In the genomic region with DNA sequence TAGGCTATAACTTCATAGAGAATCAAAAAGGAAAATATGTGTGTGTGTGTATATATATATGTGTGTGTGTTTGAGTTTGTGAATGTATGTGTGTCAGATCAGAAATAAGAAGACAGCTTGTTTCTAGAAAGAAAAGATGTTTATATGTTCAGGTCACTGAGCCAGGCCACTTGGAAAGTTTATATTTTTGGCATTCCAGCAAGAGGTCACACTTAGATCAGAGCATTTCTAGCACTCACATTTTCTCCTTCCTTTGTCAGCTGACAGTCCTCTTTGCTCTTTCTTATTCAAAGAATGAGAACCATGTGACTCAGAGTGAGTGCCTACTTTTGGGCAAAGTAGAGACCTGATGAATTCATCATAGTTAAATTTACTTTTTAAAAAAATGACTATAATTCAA, we compare ENCODE assay signal across 22 cellular contexts. TPM values are rescaled to one million over a fixed set of nuclear protein-coding genes. Genes with fewer than 3 reads are reported as not detected.
DNase-seq lines count a peak whose midpoint lies in the region; ATAC-seq, FAIRE-seq and TF ChIP-seq lines count a peak whose summit lies in the region.
"Had no signal": no experiment of that assay in that cellular context is flagged by ENCODE, and none has a peak within 500 bp of the region (broad histone marks: within the 10 kb centered on the region; RNA-seq: fewer than 3 reads in every experiment).

No MANE protein-coding gene starts in this region.

- H3K23ac ChIP-seq in mesendoderm (ENCODE audit: low read length) = no peak overlapping the region

- no peak overlapping the region for H3K18ac ChIP-seq in mesendoderm (ENCODE audit: low read length)

- TF ChIP-seq POLR2A in testis (IDR thresholded peaks at IDR 0.05) (no peak), gastrocnemius medialis (IDR thresholded peaks at IDR 0.05) (no peak)

- no peak for FAIRE-seq in kidney (lab: Jason Lieb, UNC)
- FAIRE-seq: A549, H54 had no signal

- H2BK15ac ChIP-seq in mesendoderm (replicated peaks; ENCODE audit: low read depth) = no peak overlapping the region

- in situ Hi-C loops in SK-MEL-5 (cut with HindIII; ENCODE audit: low pct_unique_long_range_greater_than_20kb, low sequenced_read_pairs) = no loop called here
- in situ Hi-C loops in gastrocnemius medialis (cut with MboI; ENCODE audit: low sequenced_read_pairs in 4 of 4) = no loop called here

- H3K9me3 ChIP-seq in mesodermal cell (ENCODE audit: control insufficient read depth, low read length) = peaks cover 8% of the 10 kb centered on the region
- H3K9me3 ChIP-seq in testis = no peaks in the 10 kb centered on the region
- H3K9me3 ChIP-seq in gastrocnemius medialis = no peaks in the 10 kb centered on the region
- H3K9me3 ChIP-seq in kidney (ENCODE audit: control insufficient read depth in 1 of 2, low read length in 2 of 2) = peaks cover 0 to 6% of the 10 kb centered on the region in 2 donors

- H3K4me2 ChIP-seq in mesendoderm (ENCODE audit: low read length) = no peak overlapping the region
- H3K4me2 ChIP-seq: A549, BLaER1 had no signal

- H4K8ac ChIP-seq in mesendoderm (ENCODE audit: low read depth, low read length) = no peak overlapping the region

- H3K9ac ChIP-seq in mesendoderm (ENCODE audit: low read length) (no peak overlapping the region), kidney (ENCODE audit: low read length in 2 of 2) (no peak overlapping the region)
- H3K9ac ChIP-seq: BLaER1 had no signal

- no peak overlapping the region for H2BK120ac ChIP-seq in mesendoderm (ENCODE audit: low read depth, low read length)

- intact Hi-C loops in testis (cut with DNase I; ENCODE audit: low total_unique reads) (no loop called here), gastrocnemius medialis (cut with DNase I; ENCODE audit: low total_unique reads) (no loop called here), kidney (cut with DNase I) (no loop called here)

- H3K27ac ChIP-seq in mesodermal cell (ENCODE audit: low read depth, low read length, severe bottlenecking) = peak overlapping the region; percentile 42
- no peak overlapping the region for H3K27ac ChIP-seq in testis
- no peak overlapping the region for H3K27ac ChIP-seq in mesendoderm (ENCODE audit: low read depth, low read length)
- no peak overlapping the region for H3K27ac ChIP-seq in gastrocnemius medialis
- H3K27ac ChIP-seq in kidney (ENCODE audit: low read depth in 2 of 2, low read length in 2 of 2) = no peak overlapping the region
- H3K27ac ChIP-seq: A549, BLaER1, SK-N-MC had no signal

- H3K4me1 ChIP-seq in mesodermal cell (ENCODE audit: control insufficient read depth, insufficient read depth, low read length, poor library complexity, severe bottlenecking) (no peaks in the 10 kb centered on the region), testis (no peaks in the 10 kb centered on the region), mesendoderm (ENCODE audit: control insufficient read depth, low read depth, low read length) (no peaks in the 10 kb centered on the region), gastrocnemius medialis (no peaks in the 10 kb centered on the region), kidney (ENCODE audit: control insufficient read depth in 1 of 2, insufficient read depth in 1 of 2, low read depth in 1 of 2, low read length in 2 of 2) (no peaks in the 10 kb centered on the region)
- H3K4me1 ChIP-seq: A549, BLaER1 had no signal

- H2AK5ac ChIP-seq in mesendoderm (ENCODE audit: low read length) = no peak overlapping the region

- H3K4me3 ChIP-seq in foreskin fibroblast (ENCODE audit: low read depth in 1 of 2, low read length in 2 of 2) (no peak overlapping the region), mesodermal cell (ENCODE audit: extremely low read depth, insufficient read depth, low read length, poor library complexity, severe bottlenecking) (no peak overlapping the region), testis (no peak overlapping the region), mesendoderm (ENCODE audit: low read length) (no peak overlapping the region), gastrocnemius medialis (no peak overlapping the region), kidney (ENCODE audit: low read length in 2 of 2) (no peak overlapping the region)
- H3K4me3 ChIP-seq: A549, BLaER1, SK-N-MC had no signal

- no peak for ATAC-seq in gastrocnemius medialis
- ATAC-seq: A549, Right ventricle myocardium inferior had no signal

- H2BK5ac ChIP-seq in mesendoderm (ENCODE audit: low read length) = no peak overlapping the region

- H3K27me3 ChIP-seq in testis (no peaks in the 10 kb centered on the region), mesendoderm (ENCODE audit: insufficient read depth, low read length, poor library complexity) (no peaks in the 10 kb centered on the region), gastrocnemius medialis (no peaks in the 10 kb centered on the region)
- H3K27me3 ChIP-seq: BLaER1 had no signal

- DNase-seq in EH (ENCODE audit: low read depth) = peak; percentile 48
- DNase-seq in SK-MEL-5 (ENCODE audit: low read depth, low spot score) = peak; percentile 89
- peak; percentile 10 to 23 for DNase-seq in foreskin fibroblast
- DNase-seq in testis = no peak
- DNase-seq in mesendoderm = no peak
- DNase-seq in gastrocnemius medialis = no peak
- no peak for DNase-seq in kidney
- DNase-seq: Calu3; CD4-positive, alpha-beta memory T cell; NCI-H1092 treated with DMSO at 0.1 percent for 48 hours; NCI-H146; NCI-H2081; NCI-H446 treated with DMSO at 0.1 percent for 48 hours; NCI-H69; NK-92 treated with Interleukin-12 subunit alpha and Interleukin-12 subunit beta, amount 100 ng/mL, for 24 hours had no signal

- H4K5ac ChIP-seq in mesendoderm (ENCODE audit: low read length) = no peak overlapping the region

- TF ChIP-seq CTCF in foreskin fibroblast (IDR thresholded peaks at IDR 0.05; ENCODE audit: low read depth, low read length) = no peak
- TF ChIP-seq CTCF in testis (IDR thresholded peaks at IDR 0.05) = no peak
- no peak for TF ChIP-seq CTCF in gastrocnemius medialis (IDR thresholded peaks at IDR 0.05 in 4 of 5, conservative IDR thresholded peaks at IDR 0.05 in 1 of 5)
- no peak for TF ChIP-seq CTCF in kidney (IDR thresholded peaks at IDR 0.05; ENCODE audit: borderline replicate concordance, extremely low read depth, insufficient read depth)

- H3K56ac ChIP-seq in mesendoderm (ENCODE audit: low read length) = no peak overlapping the region

- H3K36me3 ChIP-seq in mesodermal cell (ENCODE audit: control insufficient read depth, insufficient read depth, low read length) = no peaks in the 10 kb centered on the region
- H3K36me3 ChIP-seq in testis (ENCODE audit: low read depth, missing control alignments) = no peaks in the 10 kb centered on the region
- no peaks in the 10 kb centered on the region for H3K36me3 ChIP-seq in mesendoderm (ENCODE audit: control insufficient read depth, insufficient read depth, low read length)
- H3K36me3 ChIP-seq in gastrocnemius medialis = no peaks in the 10 kb centered on the region
- H3K36me3 ChIP-seq in kidney (ENCODE audit: control insufficient read depth in 1 of 2, insufficient read depth in 2 of 2, low read length in 2 of 2) = peaks cover 0 to 2% of the 10 kb centered on the region in 2 donors
- H3K36me3 ChIP-seq: BLaER1 had no signal

- H3K4ac ChIP-seq in mesendoderm (ENCODE audit: low read depth, low read length) = no peak overlapping the region

- H3K79me2 ChIP-seq in mesendoderm (ENCODE audit: control insufficient read depth, insufficient read depth, low read length) = no peaks in the 10 kb centered on the region

- no peaks in the 10 kb centered on the region for H3K79me1 ChIP-seq in mesendoderm (ENCODE audit: low read length)

RNA-seq across cellular contexts. Expression of a gene that starts 22.9 kb away (rescaled TPM):
- total RNA-seq in SK-MEL-5 (2014; rRNA removed; shearing (Covaris generic)) = 376 TPM in 2 replicates
- 138 and 163 TPM in 2 replicates for polyA plus RNA-seq in SK-MEL-5 (2015; cell fraction: cytosol; rRNA removed)
- 35.2 and 36.9 TPM in 2 replicates for polyA plus RNA-seq in SK-MEL-5 (2015; cell fraction: nucleus; rRNA removed)
- polyA plus RNA-seq in mesodermal cell (2013, experiment 1 of 2) = 3.9 TPM
- polyA plus RNA-seq in mesodermal cell (2013, experiment 2 of 2) = 4.6 TPM
- total RNA-seq in testis = 1 to 10 TPM; 3.9 to 5.9 TPM
- 5.5 TPM for polyA plus RNA-seq in testis (ENCODE audit: insufficient read depth, low read depth, low replicate concordance)
- 17.8 TPM for polyA plus RNA-seq in mesendoderm (2013, experiment 1 of 2)
- 17.3 TPM for polyA plus RNA-seq in mesendoderm (2013, experiment 2 of 2)
- under 1 TPM in 1 of 4 donors, not detected in 3; 0.27 TPM for total RNA-seq in gastrocnemius medialis
- total RNA-seq in kidney = 5.2 TPM
- 8.1 TPM for polyA plus RNA-seq in kidney (ENCODE audit: insufficient read depth, low read depth, low replicate concordance)
- total RNA-seq: HT-29 had no signal

Comparison
In these comparisons a context has a peak if more than half of its experiments do, and no peak if none do; other contexts are left out.
1. DNase-seq: peak in EH (single experiment), SK-MEL-5 (single experiment) and foreskin fibroblast (2 of 2); none in testis (single experiment), mesendoderm (single experiment), gastrocnemius medialis (0 of 2) and kidney (single experiment).
2. RNA of a gene that starts 22.9 kb away (total RNA-seq): 376 TPM in SK-MEL-5; 3.9 to 5.9 TPM in testis, 5.2 TPM in kidney (single experiment) and 0.27 TPM in gastrocnemius medialis; every median in the first group is over 10 times any median in the second.